In genomic region chr10:62430881-62431280, GRCh38 we compare ENCODE assay signal across 17 cellular contexts.
"Had no signal": no experiment of that assay in that cellular context is flagged by ENCODE, and none has a peak within 500 bp of the region (broad histone marks: within the 10 kb centered on the region; RNA-seq: fewer than 3 reads in every experiment).

No MANE protein-coding gene starts in this region.

- DNase-seq: activated CD4-positive, alpha-beta T cell treated with anti-CD3 and anti-CD28 coated beads, Interleukin-2, amount 10 ng/mL, durations not matched to agents 24 days and 14 days; activated CD8-positive, alpha-beta memory T cell treated with anti-CD3 and anti-CD28 coated beads, Interleukin-2, amount 10 ng/mL, durations not matched to agents 7 days and 5 days; activated CD8-positive, alpha-beta T cell treated with anti-CD3 and anti-CD28 coated beads for 36 hours; activated gamma-delta T cell; activated T-cell treated with anti-CD3 and anti-CD28 coated beads for 4 hours; anterior cingulate cortex; body of pancreas; effector CD4-positive, alpha-beta T cell; foreskin melanocyte; lower lobe of right lung; mesendoderm; mucosa of descending colon; naive B cell; nucleus accumbens; sigmoid colon; stimulated activated CD4-positive, alpha-beta T cell treated with anti-CD3 and anti-CD28 coated beads, Interleukin-4, amount 100 ng/mL, for 24 hours; stimulated activated naive CD4-positive, alpha-beta T cell treated with Interleukin-2 at 50 U/mL for 16 hours had no signal
